Comparison of ENCODE assay signal across 16 cellular contexts in genomic region chr3:70526966-70527515, GRCh38.
"Had no signal": no experiment of that assay in that cellular context is flagged by ENCODE, and none has a peak within 500 bp of the region (broad histone marks: within the 10 kb centered on the region; RNA-seq: fewer than 3 reads in every experiment).

No MANE protein-coding gene starts in this region.

- ATAC-seq: effector memory CD8-positive, alpha-beta T cell had no signal

- H3K27ac ChIP-seq: breast epithelium, right atrium auricular region, tibial nerve, uterus had no signal

- H3K9me3 Mint-ChIP-seq: activated CD4-positive, alpha-beta T cell treated with anti-CD3 and anti-CD28 coated beads, Interleukin-2, amount 10 ng/mL, durations not matched to agents 7 days and 5 days; activated naive CD8-positive, alpha-beta T cell treated with anti-CD3 and anti-CD28 coated beads, Interleukin-2, amount 10 ng/mL, durations not matched to agents 7 days and 5 days; effector memory CD8-positive, alpha-beta T cell had no signal

- H3K4me3 ChIP-seq: breast epithelium, right atrium auricular region, tibial nerve, uterus had no signal

- H3K36me3 ChIP-seq: breast epithelium, right atrium auricular region, tibial nerve, uterus had no signal

- H3K9me3 ChIP-seq: breast epithelium, right atrium auricular region, tibial nerve, uterus had no signal

- H3K27ac Mint-ChIP-seq: activated CD4-positive, alpha-beta T cell treated with anti-CD3 and anti-CD28 coated beads, Interleukin-2, amount 10 ng/mL, durations not matched to agents 7 days and 5 days; activated naive CD8-positive, alpha-beta T cell treated with anti-CD3 and anti-CD28 coated beads, Interleukin-2, amount 10 ng/mL, durations not matched to agents 7 days and 5 days; effector memory CD8-positive, alpha-beta T cell; progenitor cell of endocrine pancreas had no signal

- H3K36me3 Mint-ChIP-seq: activated naive CD8-positive, alpha-beta T cell treated with anti-CD3 and anti-CD28 coated beads, Interleukin-2, amount 10 ng/mL, durations not matched to agents 7 days and 5 days had no signal

- DNase-seq: activated CD4-positive, alpha-beta T cell treated with anti-CD3 and anti-CD28 coated beads, Interleukin-2, amount 10 ng/mL, durations not matched to agents 7 days and 5 days; activated gamma-delta T cell treated with Interleukin-2 at 50 U/mL for 16 hours; activated naive CD8-positive, alpha-beta T cell treated with anti-CD3 and anti-CD28 coated beads, Interleukin-2, amount 10 ng/mL, durations not matched to agents 7 days and 5 days; aorta; dermis blood vessel endothelial cell; effector memory CD8-positive, alpha-beta T cell; kidney glomerular epithelial cell; stimulated activated CD4-positive, alpha-beta T cell treated with anti-CD3 and anti-CD28 coated beads, Interleukin-15, amount 100 ng/mL, for 24 hours; stimulated activated CD4-positive, alpha-beta T cell treated with anti-CD3 and anti-CD28 coated beads, Interleukin-4, amount 100 ng/mL, for 1 hour; stimulated activated naive CD4-positive, alpha-beta T cell; T-helper 9 cell; uterus had no signal

- H3K4me1 ChIP-seq: breast epithelium, right atrium auricular region, tibial nerve, uterus had no signal

- H3K27me3 ChIP-seq: breast epithelium, right atrium auricular region, tibial nerve, uterus had no signal
